10 cellular contexts compared by ENCODE assay signal in the genomic region with DNA sequence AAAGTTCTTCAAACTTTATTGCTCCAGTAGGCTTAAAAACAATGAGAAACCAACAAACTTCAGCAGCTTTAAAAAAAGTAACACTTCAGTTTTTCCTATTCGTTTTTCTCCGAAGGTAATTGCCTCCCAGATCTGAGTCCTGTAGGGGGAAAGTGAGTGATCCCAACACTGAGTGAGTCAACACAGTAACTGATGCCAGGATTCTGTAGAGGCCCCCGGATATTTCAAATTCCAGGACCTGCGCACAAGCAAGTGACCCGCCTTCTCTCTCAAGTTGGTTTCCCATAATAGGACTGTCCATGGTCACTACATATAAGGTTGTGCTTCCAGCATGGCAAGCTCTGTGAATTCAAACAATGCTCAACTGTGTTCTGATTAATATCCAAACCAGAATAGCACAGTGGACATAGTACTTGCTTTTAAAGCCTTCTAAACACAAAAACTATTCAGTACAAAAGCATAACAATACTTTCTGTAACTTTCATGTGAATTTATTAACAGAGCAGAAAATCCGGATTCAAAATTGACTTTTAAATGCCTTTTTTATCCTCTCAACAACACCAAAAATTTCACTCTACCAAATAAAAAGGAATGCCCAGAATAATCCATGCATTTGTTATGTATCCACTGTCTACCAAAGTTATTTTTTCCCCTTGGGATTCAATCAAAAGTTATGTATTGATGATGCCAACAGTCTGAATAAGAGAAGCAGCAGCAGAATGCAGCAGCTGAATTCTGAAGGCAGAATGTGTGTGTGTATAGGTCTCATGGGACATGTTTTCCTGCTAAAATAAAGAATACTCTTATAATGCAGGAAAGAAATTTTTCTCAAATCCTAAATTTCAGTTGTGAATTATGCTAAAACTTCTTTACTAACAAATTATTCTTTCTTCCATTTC. TPM values are rescaled to one million over a fixed set of nuclear protein-coding genes. Genes with fewer than 3 reads are reported as not detected.
DNase-seq lines count a peak whose midpoint lies in the region; ATAC-seq and TF ChIP-seq lines count a peak whose summit lies in the region.
"Had no signal": no experiment of that assay in that cellular context is flagged by ENCODE, and none has a peak within 500 bp of the region (broad histone marks: within the 10 kb centered on the region; RNA-seq: fewer than 3 reads in every experiment).

Gene DMD (minus strand): TSS at position 194 of the 899 bp plus-strand sequence. CDS start 237 bp downstream, outside the sequence.

- H3K27me3 ChIP-seq in Karpas-422 (ENCODE audit: low read length), result no peaks in the 10 kb centered on the region
- H3K27me3 ChIP-seq in lower lobe of right lung (ENCODE audit: low read depth), result no peaks in the 10 kb centered on the region
- H3K27me3 ChIP-seq in stomach, result no peaks in the 10 kb centered on the region

- DNase-seq in Karpas-422 (no peak), epidermal melanocyte (ENCODE audit: insufficient read length, low spot score) (peak; percentile 13), lower lobe of right lung (peak; percentile 37), stomach (no peak), NCI-H2081 treated with DMSO at 0.1 percent for 48 hours (lab: John Stamatoyannopoulos, UW) (no peak), NCI-H187 (lab: John Stamatoyannopoulos, UW) (no peak), dedifferentiated amniotic fluid mesenchymal stem cell (ENCODE audit: extremely low spot score) (no peak)
- DNase-seq in stimulated activated naive CD8-positive, alpha-beta T cell treated with anti-CD3 and anti-CD28 coated beads, Interleukin-15, amount 100 ng/mL, for 72 hours, result no peak
- DNase-seq: PC-3 had no signal

- H3K9me3 ChIP-seq in Karpas-422 (ENCODE audit: low read length) (no peaks in the 10 kb centered on the region), lower lobe of right lung (no peaks in the 10 kb centered on the region), stomach (no peaks in the 10 kb centered on the region)

- H3K9me2 ChIP-seq in Karpas-422 (replicated peaks; ENCODE audit: insufficient read depth, low read length), result no peaks in the 10 kb centered on the region

- H3K4me3 ChIP-seq in Karpas-422 (ENCODE audit: low read length) (no peak within 1 kb of the TSS), lower lobe of right lung (peak within 1 kb of the TSS; percentile 45), stomach (peak within 1 kb of the TSS; percentile 1 to 30 (median 25))

- H4K20me1 ChIP-seq in Karpas-422 (ENCODE audit: insufficient read depth, low read depth, low read length), result no peaks in the 10 kb centered on the region

- TF ChIP-seq CTCF in lower lobe of right lung (IDR thresholded peaks at IDR 0.05), result no peak
- TF ChIP-seq CTCF in stomach (IDR thresholded peaks at IDR 0.05), result no peak

- ATAC-seq in lower lobe of right lung, result peak; percentile 91 to 97
- ATAC-seq in stimulated activated naive CD8-positive, alpha-beta T cell treated with anti-CD3 and anti-CD28 coated beads, Interleukin-15, amount 100 ng/mL, for 72 hours, result no peak
- ATAC-seq: PC-3 had no signal

- H3K9me3 Mint-ChIP-seq in stimulated activated naive CD8-positive, alpha-beta T cell treated with anti-CD3 and anti-CD28 coated beads, Interleukin-15, amount 100 ng/mL, for 72 hours, result no peaks in the 10 kb centered on the region
- H3K9me3 Mint-ChIP-seq: activated naive CD4-positive, alpha-beta T cell treated with anti-CD3 and anti-CD28 coated beads, Interleukin-2, amount 50 U/mL, for 24 hours had no signal

- no peaks in the 10 kb centered on the region for H3K4me1 Mint-ChIP-seq in stimulated activated naive CD8-positive, alpha-beta T cell treated with anti-CD3 and anti-CD28 coated beads, Interleukin-15, amount 100 ng/mL, for 72 hours
- H3K4me1 Mint-ChIP-seq: activated naive CD4-positive, alpha-beta T cell treated with anti-CD3 and anti-CD28 coated beads, Interleukin-2, amount 50 U/mL, for 24 hours had no signal

- no peak within 1 kb of the TSS for H3K4me2 ChIP-seq in Karpas-422 (ENCODE audit: low read depth, low read length, poor library complexity, severe bottlenecking)

- 17 to 37% (median 33%) methylated on average over 6 of the region's 6 CpGs for WGBS in stomach, 5 donors

- H3K27ac ChIP-seq in Karpas-422 (ENCODE audit: low read length) (no peak within 1 kb of the TSS), lower lobe of right lung (peak within 1 kb of the TSS; percentile 41), stomach (peak within 1 kb of the TSS in 4 of 5 donors; percentile 39 to 63 (median 54))

- no peaks in the 10 kb centered on the region for H3K27me3 Mint-ChIP-seq in stimulated activated naive CD8-positive, alpha-beta T cell treated with anti-CD3 and anti-CD28 coated beads, Interleukin-15, amount 100 ng/mL, for 72 hours
- H3K27me3 Mint-ChIP-seq: activated naive CD4-positive, alpha-beta T cell treated with anti-CD3 and anti-CD28 coated beads, Interleukin-2, amount 50 U/mL, for 24 hours had no signal

- intact Hi-C loops in lower lobe of right lung (cut with DNase I), result no loop called here
- intact Hi-C loops in stomach (cut with DNase I; ENCODE audit: low total_unique reads), result no loop called here

- no peak for TF ChIP-seq EP300 in stomach (IDR thresholded peaks at IDR 0.05)

- H3K79me2 ChIP-seq in Karpas-422 (ENCODE audit: low read length), result no peaks in the 10 kb centered on the region

- H3K36me3 ChIP-seq in Karpas-422 (ENCODE audit: insufficient read depth, low read length), result no peaks in the 10 kb centered on the region
- no peaks in the 10 kb centered on the region for H3K36me3 ChIP-seq in lower lobe of right lung
- no peaks in the 10 kb centered on the region for H3K36me3 ChIP-seq in stomach

- no peak within 1 kb of the TSS for H3K4me3 Mint-ChIP-seq in stimulated activated naive CD8-positive, alpha-beta T cell treated with anti-CD3 and anti-CD28 coated beads, Interleukin-15, amount 100 ng/mL, for 72 hours
- H3K4me3 Mint-ChIP-seq: activated naive CD4-positive, alpha-beta T cell treated with anti-CD3 and anti-CD28 coated beads, Interleukin-2, amount 50 U/mL, for 24 hours had no signal

- TF ChIP-seq POLR2A in stomach (IDR thresholded peaks at IDR 0.05), result no peak

- H3K4me1 ChIP-seq in Karpas-422 (ENCODE audit: low read length) (peaks cover 9% of the 10 kb centered on the region), lower lobe of right lung (no peaks in the 10 kb centered on the region), stomach (no peaks in the 10 kb centered on the region)

- H2AFZ ChIP-seq in Karpas-422 (ENCODE audit: low read length), result peak within 1 kb of the TSS; percentile 20; the same call in 1 of the 2 replicates

- H3K27ac Mint-ChIP-seq in stimulated activated naive CD8-positive, alpha-beta T cell treated with anti-CD3 and anti-CD28 coated beads, Interleukin-15, amount 100 ng/mL, for 72 hours, result no peak within 1 kb of the TSS
- H3K27ac Mint-ChIP-seq: activated naive CD4-positive, alpha-beta T cell treated with anti-CD3 and anti-CD28 coated beads, Interleukin-2, amount 50 U/mL, for 24 hours had no signal

- no peak within 1 kb of the TSS for H3K9ac ChIP-seq in Karpas-422 (ENCODE audit: low read length)

RNA-seq across cellular contexts. Expression of gene DMD, which starts in this region (rescaled TPM):
- total RNA-seq in Karpas-422 (2014; rRNA removed; shearing (Covaris generic); ENCODE audit: low replicate concordance), result not detected in 2 replicates
- total RNA-seq in lower lobe of right lung (29.4 TPM), stomach (100 to 1,000 TPM in 1 of 5 donors, 10 to 100 TPM in 4; 35.6 to 117 (median 60.3) TPM)
- 1 to 10 TPM; 6.8 to 10.0 (median 8.7) TPM for polyA plus RNA-seq in stomach
- total RNA-seq: PC-3 had no signal

Comparison
In these comparisons a context has a peak if more than half of its experiments do, and no peak if none do; other contexts are left out.
1. RNA of gene DMD (total RNA-seq): 35.6 to 117 TPM in stomach and 29.4 TPM in lower lobe of right lung (single experiment); not detected in Karpas-422; every median in the first group is over 10 times any median in the second.
2. DNase-seq: peak in epidermal melanocyte (single experiment) and lower lobe of right lung (single experiment); none in Karpas-422 (single experiment), stomach (single experiment), NCI-H2081 treated with DMSO at 0.1 percent for 48 hours (single experiment), stimulated activated naive CD8-positive, alpha-beta T cell treated with anti-CD3 and anti-CD28 coated beads, Interleukin-15, amount 100 ng/mL, for 72 hours (0 of 2), NCI-H187 (0 of 2) and dedifferentiated amniotic fluid mesenchymal stem cell (single experiment).